18 cellular contexts compared by ENCODE assay signal in the genomic region with DNA sequence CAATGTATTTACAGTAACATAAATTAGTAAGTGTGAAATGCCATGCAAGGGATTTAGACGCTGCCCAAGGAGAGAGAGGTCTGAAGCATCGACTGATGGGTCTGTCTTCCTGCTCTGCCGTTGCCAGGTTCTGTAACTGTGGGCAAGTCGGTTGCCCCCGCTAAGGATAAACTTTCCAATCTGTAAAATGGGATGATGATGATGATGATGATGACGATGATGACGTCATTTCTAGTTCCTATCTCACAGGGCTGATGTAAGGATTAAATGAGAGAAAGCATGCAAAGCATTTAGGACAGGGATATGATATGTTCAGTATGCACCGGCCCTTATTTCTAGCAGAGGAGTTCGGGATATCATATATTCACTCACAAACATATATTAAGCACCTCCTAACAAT. TPM values are rescaled to one million over a fixed set of nuclear protein-coding genes. Genes with fewer than 3 reads are reported as not detected.
A peak's percentile ranks its signal among the peaks of the same experiment; 100 is the strongest.
DNase-seq lines count a peak whose midpoint lies in the region; ATAC-seq, FAIRE-seq and TF ChIP-seq lines count a peak whose summit lies in the region.
"Had no signal": no experiment of that assay in that cellular context is flagged by ENCODE, and none has a peak within 500 bp of the region (broad histone marks: within the 10 kb centered on the region; RNA-seq: fewer than 3 reads in every experiment).

No MANE protein-coding gene starts in this region.

- no peak for DNase-seq in activated naive CD4-positive, alpha-beta T cell treated with anti-CD3 and anti-CD28 coated beads, Interleukin-2, amount 10 ng/mL, durations not matched to agents 7 days and 5 days
- no peak for DNase-seq in activated naive CD4-positive, alpha-beta T cell treated with Interleukin-2 at 50 U/mL for 16 hours
- DNase-seq in HTR-8/SVneo (ENCODE audit: insufficient read length, low spot score), result no peak
- DNase-seq in progenitor cell of endocrine pancreas (ENCODE audit: low spot score, unreplicated experiment), result no peak
- no peak for DNase-seq in NOMO-1 treated with dmso at 0.1 percent for 144 hours (lab: John Stamatoyannopoulos, UW; ENCODE audit: unreplicated experiment)
- DNase-seq in NCI-H1417 (lab: John Stamatoyannopoulos, UW), result no peak
- DNase-seq: activated effector memory CD4-positive, alpha-beta T cell treated with anti-CD3 and anti-CD28 coated beads, Interleukin-2, amount 50 U/mL, for 16 hours; cortex of kidney; Karpas-422; NCI-H2171; NCI-H774; stimulated activated CD4-positive, alpha-beta T cell treated with anti-CD3 and anti-CD28 coated beads, Interleukin-2, amount 100 ng/mL, for 48 hours had no signal

- no peaks in the 10 kb centered on the region for H3K9me3 Mint-ChIP-seq in activated naive CD4-positive, alpha-beta T cell treated with anti-CD3 and anti-CD28 coated beads, Interleukin-2, amount 10 ng/mL, durations not matched to agents 7 days and 5 days
- peaks cover 0 to 12% (median 0%) of the 10 kb centered on the region in 5 experiments for H3K9me3 Mint-ChIP-seq in brain
- no peaks in the 10 kb centered on the region for H3K9me3 Mint-ChIP-seq in progenitor cell of endocrine pancreas (ENCODE audit: low read depth)

- TF ChIP-seq CTCF in brain (conservative IDR thresholded peaks at IDR 0.05) (no peak), progenitor cell of endocrine pancreas (IDR thresholded peaks at IDR 0.05; ENCODE audit: unreplicated experiment) (no peak)

- peak; percentile 58 for FAIRE-seq in HTR-8/SVneo (lab: Jason Lieb, UNC)
- FAIRE-seq: G401.6, GM12892, RCC 7860 had no signal

- CTCF ChIA-PET in activated naive CD4-positive, alpha-beta T cell treated with anti-CD3 and anti-CD28 coated beads, Interleukin-2, amount 10 ng/mL, durations not matched to agents 7 days and 5 days (lab: Charles Lee), result interaction anchor here (1.6 to 4.1 kb wide), 9 partner anchors 8 to 187 kb away, joined by 3 to 80 read pairs (median 10); a partner anchor contains a TSS

- H3K4me1 Mint-ChIP-seq in activated naive CD4-positive, alpha-beta T cell treated with anti-CD3 and anti-CD28 coated beads, Interleukin-2, amount 10 ng/mL, durations not matched to agents 7 days and 5 days, result peaks cover 27% of the 10 kb centered on the region
- H3K4me1 Mint-ChIP-seq in brain (peaks cover 17% of the 10 kb centered on the region), progenitor cell of endocrine pancreas (ENCODE audit: low read depth) (peaks cover 7% of the 10 kb centered on the region)

- no peaks in the 10 kb centered on the region for H3K36me3 Mint-ChIP-seq in activated naive CD4-positive, alpha-beta T cell treated with anti-CD3 and anti-CD28 coated beads, Interleukin-2, amount 10 ng/mL, durations not matched to agents 7 days and 5 days
- H3K36me3 Mint-ChIP-seq in brain (no peaks in the 10 kb centered on the region), progenitor cell of endocrine pancreas (ENCODE audit: insufficient read depth) (no peaks in the 10 kb centered on the region)

- peak overlapping the region; percentile 98 for H3K27ac Mint-ChIP-seq in activated naive CD4-positive, alpha-beta T cell treated with anti-CD3 and anti-CD28 coated beads, Interleukin-2, amount 10 ng/mL, durations not matched to agents 7 days and 5 days
- H3K27ac Mint-ChIP-seq in brain (peak overlapping the region in 1 of 5 experiments; percentile 22), progenitor cell of endocrine pancreas (no peak overlapping the region)

- H3K27me3 Mint-ChIP-seq in activated naive CD4-positive, alpha-beta T cell treated with anti-CD3 and anti-CD28 coated beads, Interleukin-2, amount 10 ng/mL, durations not matched to agents 7 days and 5 days, result peaks cover 9% of the 10 kb centered on the region
- peaks cover 19% of the 10 kb centered on the region for H3K27me3 Mint-ChIP-seq in brain
- peaks cover 59% of the 10 kb centered on the region for H3K27me3 Mint-ChIP-seq in progenitor cell of endocrine pancreas

- H3K4me3 Mint-ChIP-seq in activated naive CD4-positive, alpha-beta T cell treated with anti-CD3 and anti-CD28 coated beads, Interleukin-2, amount 10 ng/mL, durations not matched to agents 7 days and 5 days, result peak overlapping the region; percentile 87
- H3K4me3 Mint-ChIP-seq in brain (peak overlapping the region; percentile 46 to 89 (median 58)), progenitor cell of endocrine pancreas (ENCODE audit: low read depth) (peak overlapping the region; percentile 30)

- ATAC-seq in HG02759 (IDR thresholded peaks at IDR 0.05; ENCODE audit: unreplicated experiment), result no peak
- ATAC-seq: foreskin keratinocyte had no signal

RNA-seq across cellular contexts. Expression of a gene that starts 54.8 kb away (rescaled TPM):
- polyA plus RNA-seq in brain (ENCODE audit: insufficient read depth, low read depth, low replicate concordance), result 1.1 TPM
- 0.65 and 1.1 TPM in 2 replicates for total RNA-seq in progenitor cell of endocrine pancreas

RNA-seq across cellular contexts. Expression of a gene that starts 55.1 kb away (rescaled TPM):
- polyA plus RNA-seq in brain (ENCODE audit: insufficient read depth, low read depth, low replicate concordance), result 2.7 TPM
- total RNA-seq in progenitor cell of endocrine pancreas, result 2.8 and 3.3 TPM in 2 replicates

Comparison
In these comparisons a context has a peak if more than half of its experiments do, and no peak if none do; other contexts are left out.
1. H3K4me3 Mint-ChIP-seq: peak in every context shown above with its lines; median percentile 87 in activated naive CD4-positive, alpha-beta T cell treated with anti-CD3 and anti-CD28 coated beads, Interleukin-2, amount 10 ng/mL, durations not matched to agents 7 days and 5 days; 58 in brain; 30 in progenitor cell of endocrine pancreas.